17 cellular contexts compared by ENCODE assay signal in genomic region chr7:149846436-149847046, GRCh38. TPM values are rescaled to one million over a fixed set of nuclear protein-coding genes. Genes with fewer than 3 reads are reported as not detected.
DNase-seq lines count a peak whose midpoint lies in the region; ATAC-seq, FAIRE-seq and TF ChIP-seq lines count a peak whose summit lies in the region.
"Had no signal": no experiment of that assay in that cellular context is flagged by ENCODE, and none has a peak within 500 bp of the region (broad histone marks: within the 10 kb centered on the region; RNA-seq: fewer than 3 reads in every experiment).

No MANE protein-coding gene starts in this region.

- H3K27ac ChIP-seq in DOHH2 (ENCODE audit: low read depth, low read length) = no peak overlapping the region
- no peak overlapping the region for H3K27ac ChIP-seq in pancreas
- H3K27ac ChIP-seq: WERI-Rb-1 had no signal

- peaks cover 20% of the 10 kb centered on the region for H3K4me1 Mint-ChIP-seq in CD14-positive monocyte

- H3K27me3 Mint-ChIP-seq in CD14-positive monocyte (ENCODE audit: low read depth in 3 of 3) = peaks cover 0 to 2% (median 0%) of the 10 kb centered on the region in 3 donors

- no peaks in the 10 kb centered on the region for H3K9me3 Mint-ChIP-seq in CD14-positive monocyte
- H3K9me3 Mint-ChIP-seq: activated T-cell treated with anti-CD3 and anti-CD28 coated beads, Interleukin-2, amount 50 U/mL, for 4 hours; brain; HFFc6 had no signal

- no peak overlapping the region for H3K4me3 Mint-ChIP-seq in CD14-positive monocyte
- H3K4me3 Mint-ChIP-seq: activated T-cell treated with anti-CD3 and anti-CD28 coated beads, Interleukin-2, amount 50 U/mL, for 4 hours; brain; HFFc6 had no signal

- H3K36me3 ChIP-seq in DOHH2 (ENCODE audit: control insufficient read depth, low read length) = no peaks in the 10 kb centered on the region
- peaks cover 0 to 10% (median 0%) of the 10 kb centered on the region in 3 donors for H3K36me3 ChIP-seq in pancreas
- H3K36me3 ChIP-seq: WERI-Rb-1 had no signal

- FAIRE-seq in pancreas (lab: Jason Lieb, UNC) = no peak
- FAIRE-seq: endometrium, GM12892 had no signal

- 93 to 94% methylated on average over 3 of the region's 3 CpGs for WGBS in pancreas, 2 donors

- H3K36me3 Mint-ChIP-seq in CD14-positive monocyte = peaks cover 19 to 24% of the 10 kb centered on the region in 2 donors

- DNase-seq in CD14-positive monocyte (ENCODE audit: low spot score) = no peak
- DNase-seq in globus pallidus (ENCODE audit: low spot score) = no peak
- DNase-seq in mucosa of gallbladder (ENCODE audit: low spot score) = no peak
- no peak for DNase-seq in pancreas
- DNase-seq: ACHN; activated T-cell treated with anti-CD3 and anti-CD28 coated beads, Interleukin-2, amount 50 U/mL, for 4 hours; HFFc6; NCI-H510A treated with DMSO at 0.1 percent for 48 hours; stimulated activated CD4-positive, alpha-beta T cell treated with anti-CD3 and anti-CD28 coated beads, Interleukin-2, amount 100 ng/mL, for 48 hours; WERI-Rb-1 had no signal

- H3K4me1 ChIP-seq in DOHH2 (ENCODE audit: control insufficient read depth, low read length) = peaks cover 11% of the 10 kb centered on the region
- no peaks in the 10 kb centered on the region for H3K4me1 ChIP-seq in pancreas

- ATAC-seq in GM19452 (IDR thresholded peaks at IDR 0.05; ENCODE audit: unreplicated experiment) = peak; percentile 70
- peak; percentile 79 for ATAC-seq in HG02852 (IDR thresholded peaks at IDR 0.05; ENCODE audit: unreplicated experiment)
- peak; percentile 86 for ATAC-seq in HG03571 (IDR thresholded peaks at IDR 0.05; ENCODE audit: unreplicated experiment)
- ATAC-seq in pancreas = no peak
- ATAC-seq: activated T-cell treated with anti-CD3 and anti-CD28 coated beads, Interleukin-2, amount 50 U/mL, for 4 hours had no signal

- H3F3A ChIP-seq in DOHH2 (ENCODE audit: control insufficient read depth, insufficient read depth) = no peaks in the 10 kb centered on the region; the same call in none of the 2 replicates

- H3K79me2 ChIP-seq in DOHH2 (ENCODE audit: control insufficient read depth, low read length) = no peaks in the 10 kb centered on the region

- intact Hi-C loops in CD14-positive monocyte (cut with micrococcal nuclease) (no loop called here), pancreas (cut with DNase I) (no loop called here)

- H3K27me3 ChIP-seq in DOHH2 (ENCODE audit: control insufficient read depth, low read length) (peaks cover 5% of the 10 kb centered on the region; the same call in 1 of the 2 replicates), pancreas (no peaks in the 10 kb centered on the region)

- H3K4me3 ChIP-seq in DOHH2 (ENCODE audit: low read length) (no peak overlapping the region), pancreas (no peak overlapping the region)

- H4K20me1 ChIP-seq in DOHH2 (ENCODE audit: control insufficient read depth, insufficient read depth, low read depth, low read length) = no peaks in the 10 kb centered on the region

- peak overlapping the region; percentile 2; the same call in 1 of the 2 replicates for H3K4me2 ChIP-seq in DOHH2 (ENCODE audit: low read length)

- no peaks in the 10 kb centered on the region for H3K9me2 ChIP-seq in DOHH2 (replicated peaks; ENCODE audit: control insufficient read depth, low read length)

- TF ChIP-seq CTCF in DOHH2 (IDR thresholded peaks at IDR 0.05; ENCODE audit: low read depth, low read length, poor library complexity, severe bottlenecking) (no peak), CD14-positive monocyte (IDR thresholded peaks at IDR 0.05) (no peak), pancreas (IDR thresholded peaks at IDR 0.05) (no peak)

- no peak overlapping the region for H3K27ac Mint-ChIP-seq in CD14-positive monocyte
- H3K27ac Mint-ChIP-seq: brain, HFFc6 had no signal

- H3K9me3 ChIP-seq in DOHH2 (ENCODE audit: control insufficient read depth, insufficient read depth, low read length) (no peaks in the 10 kb centered on the region), pancreas (no peaks in the 10 kb centered on the region)

RNA-seq across cellular contexts. Expression of gene ZNF862, which starts 8.4 kb away (rescaled TPM):
- 1 to 10 TPM; 1.3 to 2.7 TPM for polyA plus RNA-seq in CD14-positive monocyte
- total RNA-seq in mucosa of gallbladder = 31.3 TPM
- total RNA-seq in pancreas = 10 to 100 TPM in 4 of 6 donors, 1 to 10 TPM in 2; 8.3 to 17.6 (median 13.8) TPM
- polyA plus RNA-seq in pancreas = 10 to 100 TPM; 16.0 to 20.1 TPM

RNA-seq across cellular contexts. Expression of gene ATP6V0E2, which starts 27.2 kb away (rescaled TPM):
- polyA plus RNA-seq in CD14-positive monocyte (10 to 100 TPM in 1 of 2 donors, 1 to 10 TPM in 1; 8.2 to 13.3 TPM), pancreas (10 to 100 TPM; 27.3 to 66.3 TPM)
- total RNA-seq in mucosa of gallbladder (47.0 TPM), pancreas (10 to 100 TPM in 4 of 6 donors, 1 to 10 TPM in 2; 6.8 to 16.9 (median 13.9) TPM)

Comparison
In these comparisons a context has a peak if more than half of its experiments do, and no peak if none do; other contexts are left out.
1. ATAC-seq: peak in GM19452 (single experiment), HG02852 (single experiment) and HG03571 (single experiment); none in pancreas (0 of 4).